Comparison of ENCODE assay signal across 2 cellular contexts in the genomic region with DNA sequence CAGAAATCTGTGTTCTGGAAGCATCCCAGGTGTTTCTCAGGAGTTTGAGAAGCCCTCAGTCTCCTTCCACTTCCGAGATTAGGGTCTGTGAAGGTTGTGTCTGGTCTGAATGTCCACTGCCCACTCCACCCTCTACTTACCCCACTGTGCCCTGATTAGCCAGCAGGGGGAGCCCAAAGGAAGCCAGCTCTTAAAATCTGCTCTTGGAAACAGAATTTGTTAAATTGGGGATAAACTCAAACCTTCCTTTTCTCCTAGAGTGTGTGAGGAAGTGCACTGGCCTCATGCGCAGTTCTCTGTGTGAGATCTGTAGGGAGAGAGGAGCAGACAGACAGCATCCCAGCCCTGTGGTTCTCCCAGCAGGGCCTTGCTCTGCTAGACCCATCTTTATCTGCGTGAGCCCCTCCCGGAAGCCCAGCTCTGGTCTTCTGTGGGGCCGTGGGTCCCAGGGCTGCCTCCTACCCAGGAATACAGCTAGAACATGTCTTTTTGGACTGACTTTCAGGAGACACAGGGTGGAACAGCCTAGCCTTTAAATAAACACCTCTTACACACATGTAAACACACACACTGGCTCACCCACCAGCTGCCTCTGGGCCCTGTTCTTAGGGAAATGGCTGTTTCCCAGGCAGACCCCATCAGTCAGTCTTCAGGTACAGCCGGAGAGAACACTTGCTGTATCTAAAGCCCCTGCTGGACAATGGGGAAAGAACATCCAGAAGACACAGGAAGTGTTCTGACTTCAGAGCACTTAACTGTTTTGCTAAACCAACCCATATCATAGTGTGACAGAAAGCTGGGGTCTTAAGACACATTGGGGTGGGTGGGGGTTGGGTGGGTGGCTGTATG.
TF ChIP-seq lines count a peak whose summit lies in the region.

No MANE protein-coding gene starts in this region.

TF ChIP-seq in WTC11, 78 proteins besides CTCF, POLR2A, EP300 and RAD21:
- TF ChIP-seq, protein P1, sequence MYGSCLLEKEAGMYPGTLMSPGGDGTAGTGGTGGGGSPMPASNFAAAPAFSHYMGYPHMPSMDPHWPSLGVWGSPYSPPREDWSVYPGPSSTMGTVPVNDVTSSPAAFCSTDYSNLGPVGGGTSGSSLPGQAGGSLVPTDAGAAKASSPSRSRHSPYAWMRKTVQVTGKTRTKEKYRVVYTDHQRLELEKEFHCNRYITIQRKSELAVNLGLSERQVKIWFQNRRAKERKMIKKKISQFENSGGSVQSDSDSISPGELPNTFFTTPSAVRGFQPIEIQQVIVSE (CRISPR knock-in tag; IDR thresholded peaks at IDR 0.05; ENCODE audit: borderline replicate concordance): no peak
- TF ChIP-seq IRF2 (CRISPR knock-in tag; IDR thresholded peaks at IDR 0.05; ENCODE audit: borderline replicate concordance, low read depth) (no peak), JUN (CRISPR knock-in tag; IDR thresholded peaks at IDR 0.05) (no peak), NR1H2 (CRISPR knock-in tag; IDR thresholded peaks at IDR 0.05) (no peak), NFATC4 (CRISPR knock-in tag; IDR thresholded peaks at IDR 0.05) (no peak)
- TF ChIP-seq, protein P2, sequence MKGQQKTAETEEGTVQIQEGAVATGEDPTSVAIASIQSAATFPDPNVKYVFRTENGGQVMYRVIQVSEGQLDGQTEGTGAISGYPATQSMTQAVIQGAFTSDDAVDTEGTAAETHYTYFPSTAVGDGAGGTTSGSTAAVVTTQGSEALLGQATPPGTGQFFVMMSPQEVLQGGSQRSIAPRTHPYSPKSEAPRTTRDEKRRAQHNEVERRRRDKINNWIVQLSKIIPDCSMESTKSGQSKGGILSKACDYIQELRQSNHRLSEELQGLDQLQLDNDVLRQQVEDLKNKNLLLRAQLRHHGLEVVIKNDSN (CRISPR knock-in tag; IDR thresholded peaks at IDR 0.05): no peak
- TF ChIP-seq, protein P3, sequence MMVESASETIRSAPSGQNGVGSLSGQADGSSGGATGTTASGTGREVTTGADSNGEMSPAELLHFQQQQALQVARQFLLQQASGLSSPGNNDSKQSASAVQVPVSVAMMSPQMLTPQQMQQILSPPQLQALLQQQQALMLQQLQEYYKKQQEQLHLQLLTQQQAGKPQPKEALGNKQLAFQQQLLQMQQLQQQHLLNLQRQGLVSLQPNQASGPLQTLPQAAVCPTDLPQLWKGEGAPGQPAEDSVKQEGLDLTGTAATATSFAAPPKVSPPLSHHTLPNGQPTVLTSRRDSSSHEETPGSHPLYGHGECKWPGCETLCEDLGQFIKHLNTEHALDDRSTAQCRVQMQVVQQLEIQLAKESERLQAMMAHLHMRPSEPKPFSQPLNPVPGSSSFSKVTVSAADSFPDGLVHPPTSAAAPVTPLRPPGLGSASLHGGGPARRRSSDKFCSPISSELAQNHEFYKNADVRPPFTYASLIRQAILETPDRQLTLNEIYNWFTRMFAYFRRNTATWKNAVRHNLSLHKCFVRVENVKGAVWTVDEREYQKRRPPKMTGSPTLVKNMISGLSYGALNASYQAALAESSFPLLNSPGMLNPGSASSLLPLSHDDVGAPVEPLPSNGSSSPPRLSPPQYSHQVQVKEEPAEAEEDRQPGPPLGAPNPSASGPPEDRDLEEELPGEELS (CRISPR knock-in tag; IDR thresholded peaks at IDR 0.05): no peak
- TF ChIP-seq, protein P4, sequence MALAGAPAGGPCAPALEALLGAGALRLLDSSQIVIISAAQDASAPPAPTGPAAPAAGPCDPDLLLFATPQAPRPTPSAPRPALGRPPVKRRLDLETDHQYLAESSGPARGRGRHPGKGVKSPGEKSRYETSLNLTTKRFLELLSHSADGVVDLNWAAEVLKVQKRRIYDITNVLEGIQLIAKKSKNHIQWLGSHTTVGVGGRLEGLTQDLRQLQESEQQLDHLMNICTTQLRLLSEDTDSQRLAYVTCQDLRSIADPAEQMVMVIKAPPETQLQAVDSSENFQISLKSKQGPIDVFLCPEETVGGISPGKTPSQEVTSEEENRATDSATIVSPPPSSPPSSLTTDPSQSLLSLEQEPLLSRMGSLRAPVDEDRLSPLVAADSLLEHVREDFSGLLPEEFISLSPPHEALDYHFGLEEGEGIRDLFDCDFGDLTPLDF (CRISPR knock-in tag; IDR thresholded peaks at IDR 0.05): no peak
TF ChIP-seq in WTC11: peak in this region for 0.

TF ChIP-seq in H1, 55 proteins besides CTCF, POLR2A, EP300 and RAD21:
- TF ChIP-seq TAF7 (optimal IDR thresholded peaks at IDR 0.05; ENCODE audit: borderline replicate concordance, low read depth, low read length) (no peak), HDAC6 (IDR thresholded peaks at IDR 0.05; ENCODE audit: low read depth, low read length) (no peak), GABPA (IDR thresholded peaks at IDR 0.05; ENCODE audit: borderline replicate concordance, insufficient read depth, low read length) (no peak), RFX5 (IDR thresholded peaks at IDR 0.05; ENCODE audit: borderline replicate concordance, low read depth, low read length) (no peak), SRF (IDR thresholded peaks at IDR 0.05; ENCODE audit: low read depth, low read length) (no peak), SAP30 (IDR thresholded peaks at IDR 0.05; ENCODE audit: insufficient read depth, insufficient replicate concordance, low read length) (no peak), TBP (IDR thresholded peaks at IDR 0.05; ENCODE audit: low read depth, low read length) (no peak), SIN3A (conservative IDR thresholded peaks at IDR 0.05 in 1 of 2, IDR thresholded peaks at IDR 0.05 in 1 of 2; ENCODE audit: low read depth in 1 of 2, low read length in 2 of 2) (no peak), EGR1 (IDR thresholded peaks at IDR 0.05; ENCODE audit: borderline replicate concordance, low read depth, low read length) (no peak), SIRT6 (IDR thresholded peaks at IDR 0.05; ENCODE audit: low read length) (no peak), ZNF274 (IDR thresholded peaks at IDR 0.05; ENCODE audit: borderline replicate concordance, extremely low read depth, low read length) (no peak), NANOG (IDR thresholded peaks at IDR 0.05; ENCODE audit: insufficient read depth, low read depth, low read length, poor library complexity, severe bottlenecking) (no peak), POU5F1 (IDR thresholded peaks at IDR 0.05; ENCODE audit: low read depth, low read length) (no peak), ASH2L (IDR thresholded peaks at IDR 0.05; ENCODE audit: low read length) (no peak), SP1 (IDR thresholded peaks at IDR 0.05; ENCODE audit: low read depth, low read length) (no peak), TCF12 (IDR thresholded peaks at IDR 0.05; ENCODE audit: low read depth, low read length) (no peak), CHD1 (IDR thresholded peaks at IDR 0.05; ENCODE audit: low read depth, low read length) (no peak)
- TF ChIP-seq, protein P5, sequence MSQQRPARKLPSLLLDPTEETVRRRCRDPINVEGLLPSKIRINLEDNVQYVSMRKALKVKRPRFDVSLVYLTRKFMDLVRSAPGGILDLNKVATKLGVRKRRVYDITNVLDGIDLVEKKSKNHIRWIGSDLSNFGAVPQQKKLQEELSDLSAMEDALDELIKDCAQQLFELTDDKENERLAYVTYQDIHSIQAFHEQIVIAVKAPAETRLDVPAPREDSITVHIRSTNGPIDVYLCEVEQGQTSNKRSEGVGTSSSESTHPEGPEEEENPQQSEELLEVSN (IDR thresholded peaks at IDR 0.05): no peak
- TF ChIP-seq, protein P6, sequence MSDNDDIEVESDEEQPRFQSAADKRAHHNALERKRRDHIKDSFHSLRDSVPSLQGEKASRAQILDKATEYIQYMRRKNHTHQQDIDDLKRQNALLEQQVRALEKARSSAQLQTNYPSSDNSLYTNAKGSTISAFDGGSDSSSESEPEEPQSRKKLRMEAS (IDR thresholded peaks at IDR 0.05): no peak
- TF ChIP-seq, protein P7, sequence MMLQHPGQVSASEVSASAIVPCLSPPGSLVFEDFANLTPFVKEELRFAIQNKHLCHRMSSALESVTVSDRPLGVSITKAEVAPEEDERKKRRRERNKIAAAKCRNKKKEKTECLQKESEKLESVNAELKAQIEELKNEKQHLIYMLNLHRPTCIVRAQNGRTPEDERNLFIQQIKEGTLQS (IDR thresholded peaks at IDR 0.05; ENCODE audit: insufficient read depth, low read depth, low read length): no peak
